15 cellular contexts compared by ENCODE assay signal in the genomic region with DNA sequence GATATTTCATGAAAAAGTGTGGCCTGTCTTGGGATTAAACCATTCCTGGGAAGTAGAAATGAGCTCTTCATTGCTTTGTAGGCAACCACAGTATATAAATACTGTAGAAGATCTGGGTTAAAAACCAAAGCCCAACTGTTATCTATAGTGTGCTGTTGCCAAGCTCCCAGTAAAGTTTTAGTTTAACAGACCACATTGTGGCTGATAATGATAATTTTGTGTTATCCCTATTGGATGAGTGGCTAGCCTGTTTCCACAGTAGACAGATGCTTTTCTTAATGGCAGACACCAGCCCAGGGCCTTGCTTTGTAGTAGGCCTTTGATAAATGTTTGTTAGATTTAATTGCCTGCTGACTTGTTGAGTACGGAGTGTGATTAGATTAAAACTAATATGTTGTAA. TPM values are rescaled to one million over a fixed set of nuclear protein-coding genes. Genes with fewer than 3 reads are reported as not detected.
A peak's percentile ranks its signal among the peaks of the same experiment; 100 is the strongest.
DNase-seq lines count a peak whose midpoint lies in the region; TF ChIP-seq lines count a peak whose summit lies in the region.
"Had no signal": no experiment of that assay in that cellular context is flagged by ENCODE, and none has a peak within 500 bp of the region (broad histone marks: within the 10 kb centered on the region; RNA-seq: fewer than 3 reads in every experiment).

No MANE protein-coding gene starts in this region.

- H3K4me1 Mint-ChIP-seq in mesothelial cell of epicardium, result peaks cover 30% of the 10 kb centered on the region
- H3K4me1 Mint-ChIP-seq in activated T-cell treated with anti-CD3 and anti-CD28 coated beads, Interleukin-2, amount 50 U/mL, for 24 hours (ENCODE audit: low read depth), result no peaks in the 10 kb centered on the region

- TF ChIP-seq POLR2A in spleen (IDR thresholded peaks at IDR 0.05), result no peak

- WGBS in spleen, 5 donors, result 46 to 91% (median 83%) methylated on average over 1 of the region's 1 CpG

- TF ChIP-seq CTCF in epithelial cell of proximal tubule (conservative IDR thresholded peaks at IDR 0.05; ENCODE audit: low read depth, low read length), result no peak
- no peak for TF ChIP-seq CTCF in mesothelial cell of epicardium (IDR thresholded peaks at IDR 0.05; ENCODE audit: unreplicated experiment)
- TF ChIP-seq CTCF in spleen (IDR thresholded peaks at IDR 0.05 in 8 of 11, conservative IDR thresholded peaks at IDR 0.05 in 3 of 11), result no peak

- H3K4me3 ChIP-seq in epithelial cell of proximal tubule (ENCODE audit: low read depth, low read length) (peak overlapping the region; percentile 23), spleen (no peak overlapping the region)
- H3K4me3 ChIP-seq: K562 had no signal

- no peak overlapping the region for H3K27ac ChIP-seq in spleen
- H3K27ac ChIP-seq: C4-2B had no signal

- H3K4me3 Mint-ChIP-seq in mesothelial cell of epicardium, result no peak overlapping the region
- H3K4me3 Mint-ChIP-seq in activated T-cell treated with anti-CD3 and anti-CD28 coated beads, Interleukin-2, amount 50 U/mL, for 24 hours, result no peak overlapping the region

- H3K27me3 ChIP-seq in spleen (replicated peaks in 1 of 7), result no peaks in the 10 kb centered on the region

- intact Hi-C loops in spleen (cut with DNase I; ENCODE audit: low total_unique reads), result no loop called here

- no peaks in the 10 kb centered on the region for H3K36me3 ChIP-seq in spleen

- peaks cover 9% of the 10 kb centered on the region for H3K9me3 Mint-ChIP-seq in mesothelial cell of epicardium
- H3K9me3 Mint-ChIP-seq in activated T-cell treated with anti-CD3 and anti-CD28 coated beads, Interleukin-2, amount 50 U/mL, for 24 hours, result no peaks in the 10 kb centered on the region

- H3K27me3 Mint-ChIP-seq in mesothelial cell of epicardium (ENCODE audit: low read depth), result no peaks in the 10 kb centered on the region
- peaks cover 3% of the 10 kb centered on the region for H3K27me3 Mint-ChIP-seq in activated T-cell treated with anti-CD3 and anti-CD28 coated beads, Interleukin-2, amount 50 U/mL, for 24 hours

- peaks cover 10% of the 10 kb centered on the region for H3K36me3 Mint-ChIP-seq in mesothelial cell of epicardium
- no peaks in the 10 kb centered on the region for H3K36me3 Mint-ChIP-seq in activated T-cell treated with anti-CD3 and anti-CD28 coated beads, Interleukin-2, amount 50 U/mL, for 24 hours (ENCODE audit: low read depth)

- H3K9me3 ChIP-seq in spleen, result no peaks in the 10 kb centered on the region

- DNase-seq in H4 (ENCODE audit: low spot score) (peak; percentile 10), OCI-M1 (lab: John Stamatoyannopoulos, UW) (peak; percentile 76), epithelial cell of proximal tubule (ENCODE audit: low read depth) (no peak), mesothelial cell of epicardium (ENCODE audit: low spot score in 2 of 2, unreplicated experiment in 2 of 2) (no peak), NCI-H2107 treated with DMSO at 0.1 percent for 48 hours (lab: John Stamatoyannopoulos, UW; ENCODE audit: unreplicated experiment) (no peak), spleen (no peak)
- DNase-seq in activated T-cell treated with anti-CD3 and anti-CD28 coated beads, Interleukin-2, amount 50 U/mL, for 24 hours, result no peak
- no peak for DNase-seq in activated CD4-positive, CD25-positive, alpha-beta regulatory T cell (lab: John Stamatoyannopoulos, UW)
- DNase-seq: DMS153, GDM1, NCI-H1105, NCI-H2081, SHP77 treated with DMSO at 0.1 percent for 48 hours had no signal

- no peaks in the 10 kb centered on the region for H3K4me1 ChIP-seq in spleen

- H3K27ac Mint-ChIP-seq in mesothelial cell of epicardium, result peak overlapping the region; percentile 67
- H3K27ac Mint-ChIP-seq in activated T-cell treated with anti-CD3 and anti-CD28 coated beads, Interleukin-2, amount 50 U/mL, for 24 hours, result no peak overlapping the region

RNA-seq across cellular contexts. Expression of a gene that starts 52.1 kb away (rescaled TPM):
- 7.7 and 10.6 TPM in 2 replicates for total RNA-seq in H4 (2014; rRNA removed; shearing (Covaris generic))
- total RNA-seq in epithelial cell of proximal tubule, result 25.6 and 29.7 TPM in 2 replicates
- 50.2 to 52.6 TPM (median 51.5 TPM) in 3 replicates for total RNA-seq in mesothelial cell of epicardium
- 10 to 100 TPM; 23.9 to 59.3 (median 38.1) TPM for total RNA-seq in spleen
- 10 to 100 TPM in 2 of 3 donors, 1 to 10 TPM in 1; 8.8 to 16.4 (median 10.4) TPM for polyA plus RNA-seq in spleen

Comparison
In these comparisons a context has a peak if more than half of its experiments do, and no peak if none do; other contexts are left out.
1. DNase-seq: peak in H4 (single experiment) and OCI-M1 (single experiment); none in epithelial cell of proximal tubule (single experiment), mesothelial cell of epicardium (0 of 2), activated T-cell treated with anti-CD3 and anti-CD28 coated beads, Interleukin-2, amount 50 U/mL, for 24 hours (single experiment), NCI-H2107 treated with DMSO at 0.1 percent for 48 hours (single experiment), activated CD4-positive, CD25-positive, alpha-beta regulatory T cell (0 of 4) and spleen (single experiment).